Comparison of ENCODE assay signal across 8 cellular contexts in genomic region chr2:181058378-181059269, GRCh38.
A peak's percentile ranks its signal among the peaks of the same experiment; 100 is the strongest.
DNase-seq lines count a peak whose midpoint lies in the region; ATAC-seq and TF ChIP-seq lines count a peak whose summit lies in the region.

No MANE protein-coding gene starts in this region.

- no peaks in the 10 kb centered on the region for H3K27me3 Mint-ChIP-seq in activated CD4-positive, alpha-beta T cell treated with anti-CD3 and anti-CD28 coated beads, Interleukin-2, amount 10 ng/mL, durations not matched to agents 7 days and 5 days
- no peaks in the 10 kb centered on the region for H3K27me3 Mint-ChIP-seq in glutamatergic neuron (ENCODE audit: unreplicated experiment)

- POLR2A ChIA-PET in activated CD4-positive, alpha-beta T cell treated with anti-CD3 and anti-CD28 coated beads, Interleukin-2, amount 10 ng/mL, durations not matched to agents 7 days and 5 days (lab: Charles Lee), result no interaction called here

- H3K27ac Mint-ChIP-seq in activated CD4-positive, alpha-beta T cell treated with anti-CD3 and anti-CD28 coated beads, Interleukin-2, amount 10 ng/mL, durations not matched to agents 7 days and 5 days, result no peak overlapping the region
- H3K27ac Mint-ChIP-seq in glutamatergic neuron (ENCODE audit: unreplicated experiment), result peak overlapping the region; percentile 2

- no peaks in the 10 kb centered on the region for H3K27me3 ChIP-seq in MM.1S (replicated peaks; ENCODE audit: insufficient read depth, low read length)

- peak; percentile 85 for TF ChIP-seq CTCF in MM.1S (IDR thresholded peaks at IDR 0.05; ENCODE audit: low read length)
- peak; percentile 81 for TF ChIP-seq CTCF in glutamatergic neuron (IDR thresholded peaks at IDR 0.05; ENCODE audit: partially characterized antibody, unreplicated experiment)

- no peaks in the 10 kb centered on the region for H3K36me3 Mint-ChIP-seq in activated CD4-positive, alpha-beta T cell treated with anti-CD3 and anti-CD28 coated beads, Interleukin-2, amount 10 ng/mL, durations not matched to agents 7 days and 5 days (ENCODE audit: low read depth)
- H3K36me3 Mint-ChIP-seq in glutamatergic neuron (ENCODE audit: unreplicated experiment), result no peaks in the 10 kb centered on the region

- no peaks in the 10 kb centered on the region for H4K20me1 ChIP-seq in MM.1S (ENCODE audit: insufficient read depth, low read length)

- H2AFZ ChIP-seq in MM.1S (ENCODE audit: low read length), result no peak overlapping the region

- no peak overlapping the region for H3K27ac ChIP-seq in MM.1S (ENCODE audit: low read length)

- no peaks in the 10 kb centered on the region for H3K9me3 Mint-ChIP-seq in activated CD4-positive, alpha-beta T cell treated with anti-CD3 and anti-CD28 coated beads, Interleukin-2, amount 10 ng/mL, durations not matched to agents 7 days and 5 days
- H3K9me3 Mint-ChIP-seq in glutamatergic neuron (ENCODE audit: unreplicated experiment), result no peaks in the 10 kb centered on the region

- peak; percentile 77 for ATAC-seq in GM21576 (IDR thresholded peaks at IDR 0.05; ENCODE audit: unreplicated experiment)

- H3K4me3 Mint-ChIP-seq in activated CD4-positive, alpha-beta T cell treated with anti-CD3 and anti-CD28 coated beads, Interleukin-2, amount 10 ng/mL, durations not matched to agents 7 days and 5 days, result no peak overlapping the region
- no peak overlapping the region for H3K4me3 Mint-ChIP-seq in glutamatergic neuron (ENCODE audit: unreplicated experiment)

- H3K79me2 ChIP-seq in MM.1S (ENCODE audit: low read length), result peaks cover 41% of the 10 kb centered on the region

- no peak overlapping the region for H3K4me2 ChIP-seq in MM.1S (ENCODE audit: low read depth, low read length)

- H3K4me1 Mint-ChIP-seq in activated CD4-positive, alpha-beta T cell treated with anti-CD3 and anti-CD28 coated beads, Interleukin-2, amount 10 ng/mL, durations not matched to agents 7 days and 5 days, result peaks cover 4% of the 10 kb centered on the region
- peaks cover 34% of the 10 kb centered on the region for H3K4me1 Mint-ChIP-seq in glutamatergic neuron (ENCODE audit: low read depth, unreplicated experiment)

- no peaks in the 10 kb centered on the region for H3K9me3 ChIP-seq in MM.1S (replicated peaks; ENCODE audit: insufficient read depth, low read length)

- H3K9ac ChIP-seq in MM.1S (ENCODE audit: low read length), result no peak overlapping the region

- H3F3A ChIP-seq in MM.1S (ENCODE audit: insufficient read depth, low read length), result no peaks in the 10 kb centered on the region

- intact Hi-C loops in posterior vena cava (cut with DNase I), result no loop called here

- CTCF ChIA-PET in activated CD4-positive, alpha-beta T cell treated with anti-CD3 and anti-CD28 coated beads, Interleukin-2, amount 10 ng/mL, durations not matched to agents 7 days and 5 days (lab: Charles Lee), result interaction anchor here (0.6 to 2.6 kb wide), 7 partner anchors 8 to 934 kb away, joined by 3 to 7 read pairs (median 3); no protein-coding TSS in a partner anchor

- DNase-seq in NCI-H510A treated with DMSO at 0.1 percent for 48 hours (lab: John Stamatoyannopoulos, UW) (peak; percentile 61), NCI-H510A (lab: John Stamatoyannopoulos, UW) (no peak), MM.1S (peak; percentile 70), glutamatergic neuron (peak; percentile 22), posterior vena cava (ENCODE audit: low spot score) (no peak)
- peak; percentile 51 for DNase-seq in activated CD4-positive, alpha-beta T cell treated with anti-CD3 and anti-CD28 coated beads, Interleukin-2, amount 10 ng/mL, durations not matched to agents 7 days and 5 days
- DNase-seq in stimulated activated CD8-positive, alpha-beta memory T cell treated with anti-CD3 and anti-CD28 coated beads, Interleukin-12 subunit alpha, Interleukin-12 subunit beta, amount 100 ng/mL, for 1 hour (ENCODE audit: low read depth), result peak; percentile 14

- no peaks in the 10 kb centered on the region; the same call in 1 of the 2 replicates for H3K36me3 ChIP-seq in MM.1S (replicated peaks; ENCODE audit: insufficient read depth, low read length)

- no peaks in the 10 kb centered on the region for H3K9me2 ChIP-seq in MM.1S (replicated peaks; ENCODE audit: insufficient read depth, low read length)

- no peak overlapping the region for H3K4me3 ChIP-seq in MM.1S (ENCODE audit: low read length)

- H3K4me1 ChIP-seq in MM.1S (ENCODE audit: low read length), result no peaks in the 10 kb centered on the region

Comparison
In these comparisons a context has a peak if more than half of its experiments do, and no peak if none do; other contexts are left out.
1. DNase-seq: peak in NCI-H510A treated with DMSO at 0.1 percent for 48 hours (single experiment), MM.1S (single experiment), activated CD4-positive, alpha-beta T cell treated with anti-CD3 and anti-CD28 coated beads, Interleukin-2, amount 10 ng/mL, durations not matched to agents 7 days and 5 days (single experiment), glutamatergic neuron (single experiment) and stimulated activated CD8-positive, alpha-beta memory T cell treated with anti-CD3 and anti-CD28 coated beads, Interleukin-12 subunit alpha, Interleukin-12 subunit beta, amount 100 ng/mL, for 1 hour (single experiment); none in NCI-H510A (single experiment) and posterior vena cava (single experiment).